10 cellular contexts compared by ENCODE assay signal in the genomic region with DNA sequence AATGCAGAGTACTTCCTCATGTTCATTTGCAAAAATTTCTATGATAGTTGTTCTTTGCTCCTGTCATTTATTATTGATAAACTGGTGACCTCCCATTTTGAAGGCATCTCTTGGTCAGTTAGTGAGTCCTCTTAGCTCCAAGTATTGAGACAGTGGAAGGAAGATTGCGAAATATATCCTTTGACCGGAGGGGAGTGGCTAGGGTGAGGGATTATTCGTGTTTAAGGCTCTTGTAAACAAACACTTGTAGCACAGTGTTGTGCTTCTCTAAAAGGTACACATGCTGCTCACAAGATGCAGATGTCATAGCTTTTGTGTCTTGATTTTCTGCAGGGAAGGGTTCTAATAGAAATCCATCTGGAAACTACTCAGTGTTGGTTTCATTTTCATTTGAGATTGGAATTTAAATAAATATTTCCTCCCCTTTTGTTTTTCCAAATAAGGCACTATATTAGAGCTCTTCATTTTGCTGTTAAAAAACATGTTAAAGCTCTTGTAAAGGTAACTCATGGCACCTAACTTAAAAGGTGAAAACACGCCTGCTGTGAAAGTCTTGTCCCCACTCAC. TPM values are rescaled to one million over a fixed set of nuclear protein-coding genes. Genes with fewer than 3 reads are reported as not detected.
DNase-seq lines count a peak whose midpoint lies in the region; ATAC-seq and TF ChIP-seq lines count a peak whose summit lies in the region.
"Had no signal": no experiment of that assay in that cellular context is flagged by ENCODE, and none has a peak within 500 bp of the region (broad histone marks: within the 10 kb centered on the region; RNA-seq: fewer than 3 reads in every experiment).

No MANE protein-coding gene starts in this region.

- H3K27me3 Mint-ChIP-seq in CD4-positive, alpha-beta memory T cell: no peaks in the 10 kb centered on the region

- H3K4me3 ChIP-seq in HFF-Myc (replicated peaks; ENCODE audit: low read depth, low read length): 0 out of 2 replicates have a peak overlapping the region, but pooled peaks have one; percentile 0
- H3K4me3 ChIP-seq in skeletal muscle cell (ENCODE audit: low read depth, low read length): peak overlapping the region; percentile 26
- no peak overlapping the region for H3K4me3 ChIP-seq in CD4-positive, alpha-beta memory T cell (ENCODE audit: low read length in 2 of 2)

- no peaks in the 10 kb centered on the region for H3K27me3 ChIP-seq in CD4-positive, alpha-beta memory T cell (ENCODE audit: insufficient read depth, low read length)

- no peaks in the 10 kb centered on the region for H3K9me3 ChIP-seq in CD4-positive, alpha-beta memory T cell (ENCODE audit: control insufficient read depth in 1 of 2, low read length in 2 of 2)

- POLR2A ChIA-PET in CD4-positive, alpha-beta memory T cell (lab: Charles Lee; ENCODE audit: partially characterized antibody): interaction anchor here (0.6 kb wide), 1 partner anchor 12 kb away, joined by 4 read pairs; no protein-coding TSS in a partner anchor

- H3K27ac Mint-ChIP-seq in CD4-positive, alpha-beta memory T cell: peak overlapping the region in 2 of 7 donors; percentile 1 to 7

- DNase-seq in HFF-Myc (ENCODE audit: extremely low read depth, low read depth) (no peak), fibroblast of the conjunctiva (ENCODE audit: low read depth) (peak; percentile 51), skeletal muscle cell (ENCODE audit: low read depth) (no peak), NCI-H1105 (lab: John Stamatoyannopoulos, UW) (no peak), NCI-H146 (lab: John Stamatoyannopoulos, UW) (no peak), cerebellar cortex (ENCODE audit: low spot score) (no peak)
- DNase-seq in CD4-positive, alpha-beta memory T cell: no peak
- DNase-seq: activated gamma-delta T cell, NCI-H1436 treated with DMSO at 0.1 percent for 48 hours had no signal

- no peak overlapping the region for H3K27ac ChIP-seq in CD4-positive, alpha-beta memory T cell (ENCODE audit: low read depth, low read length)

- intact Hi-C loops in CD4-positive, alpha-beta memory T cell (cut with micrococcal nuclease): no loop called here

- no peaks in the 10 kb centered on the region for H3K36me3 ChIP-seq in CD4-positive, alpha-beta memory T cell (ENCODE audit: insufficient read depth, low read length)

- ATAC-seq in SK-N-SH treated with all-trans-retinoic acid at 6 μM for 48 hours: peak; percentile 73

- H3K4me3 Mint-ChIP-seq in CD4-positive, alpha-beta memory T cell: no peak overlapping the region

- H3K36me3 Mint-ChIP-seq in CD4-positive, alpha-beta memory T cell: peaks cover 7 to 17% of the 10 kb centered on the region in 2 donors

- H3K9me3 Mint-ChIP-seq in CD4-positive, alpha-beta memory T cell: no peaks in the 10 kb centered on the region

- no peaks in the 10 kb centered on the region for H3K4me1 ChIP-seq in CD4-positive, alpha-beta memory T cell (ENCODE audit: insufficient read depth, low read length)

- no peak for TF ChIP-seq CTCF in HFF-Myc (IDR thresholded peaks at IDR 0.05; ENCODE audit: low read depth, low read length, missing control alignments)

- H3K4me1 Mint-ChIP-seq in CD4-positive, alpha-beta memory T cell: peaks cover 9 to 35% (median 25%) of the 10 kb centered on the region in 4 donors

- CTCF ChIA-PET in CD4-positive, alpha-beta memory T cell (lab: Charles Lee; ENCODE audit: partially characterized antibody): no interaction called here

TF ChIP-seq in SK-N-SH treated with all-trans-retinoic acid at 6 μM for 48 hours, 23 proteins besides CTCF, POLR2A, EP300 and RAD21:
- TF ChIP-seq ARNTL (CRISPR knock-in tag; IDR thresholded peaks at IDR 0.05; ENCODE audit: borderline replicate concordance, low read depth) (no peak), TOX (CRISPR knock-in tag; IDR thresholded peaks at IDR 0.05; ENCODE audit: borderline replicate concordance) (no peak), PPARA (CRISPR knock-in tag; IDR thresholded peaks at IDR 0.05; ENCODE audit: borderline replicate concordance) (no peak), ISL1 (CRISPR knock-in tag; IDR thresholded peaks at IDR 0.05) (no peak), TCF4 (CRISPR knock-in tag; IDR thresholded peaks at IDR 0.05; ENCODE audit: borderline replicate concordance) (no peak), BACH2 (CRISPR knock-in tag; IDR thresholded peaks at IDR 0.05; ENCODE audit: borderline replicate concordance) (no peak), OSR1 (CRISPR knock-in tag; IDR thresholded peaks at IDR 0.05) (no peak), RARB (CRISPR knock-in tag; IDR thresholded peaks at IDR 0.05) (no peak)
- TF ChIP-seq, protein P1, sequence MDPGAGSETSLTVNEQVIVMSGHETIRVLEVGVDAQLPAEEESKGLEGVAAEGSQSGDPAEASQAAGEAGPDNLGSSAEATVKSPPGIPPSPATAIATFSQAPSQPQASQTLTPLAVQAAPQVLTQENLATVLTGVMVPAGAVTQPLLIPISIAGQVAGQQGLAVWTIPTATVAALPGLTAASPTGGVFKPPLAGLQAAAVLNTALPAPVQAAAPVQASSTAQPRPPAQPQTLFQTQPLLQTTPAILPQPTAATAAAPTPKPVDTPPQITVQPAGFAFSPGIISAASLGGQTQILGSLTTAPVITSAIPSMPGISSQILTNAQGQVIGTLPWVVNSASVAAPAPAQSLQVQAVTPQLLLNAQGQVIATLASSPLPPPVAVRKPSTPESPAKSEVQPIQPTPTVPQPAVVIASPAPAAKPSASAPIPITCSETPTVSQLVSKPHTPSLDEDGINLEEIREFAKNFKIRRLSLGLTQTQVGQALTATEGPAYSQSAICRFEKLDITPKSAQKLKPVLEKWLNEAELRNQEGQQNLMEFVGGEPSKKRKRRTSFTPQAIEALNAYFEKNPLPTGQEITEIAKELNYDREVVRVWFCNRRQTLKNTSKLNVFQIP (CRISPR knock-in tag; IDR thresholded peaks at IDR 0.05; ENCODE audit: borderline replicate concordance, low read depth): no peak
- TF ChIP-seq, protein P2, sequence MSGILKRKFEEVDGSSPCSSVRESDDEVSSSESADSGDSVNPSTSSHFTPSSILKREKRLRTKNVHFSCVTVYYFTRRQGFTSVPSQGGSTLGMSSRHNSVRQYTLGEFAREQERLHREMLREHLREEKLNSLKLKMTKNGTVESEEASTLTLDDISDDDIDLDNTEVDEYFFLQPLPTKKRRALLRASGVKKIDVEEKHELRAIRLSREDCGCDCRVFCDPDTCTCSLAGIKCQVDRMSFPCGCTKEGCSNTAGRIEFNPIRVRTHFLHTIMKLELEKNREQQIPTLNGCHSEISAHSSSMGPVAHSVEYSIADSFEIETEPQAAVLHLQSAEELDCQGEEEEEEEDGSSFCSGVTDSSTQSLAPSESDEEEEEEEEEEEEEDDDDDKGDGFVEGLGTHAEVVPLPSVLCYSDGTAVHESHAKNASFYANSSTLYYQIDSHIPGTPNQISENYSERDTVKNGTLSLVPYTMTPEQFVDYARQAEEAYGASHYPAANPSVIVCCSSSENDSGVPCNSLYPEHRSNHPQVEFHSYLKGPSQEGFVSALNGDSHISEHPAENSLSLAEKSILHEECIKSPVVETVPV (CRISPR knock-in tag; IDR thresholded peaks at IDR 0.05): no peak
- TF ChIP-seq, protein P3, sequence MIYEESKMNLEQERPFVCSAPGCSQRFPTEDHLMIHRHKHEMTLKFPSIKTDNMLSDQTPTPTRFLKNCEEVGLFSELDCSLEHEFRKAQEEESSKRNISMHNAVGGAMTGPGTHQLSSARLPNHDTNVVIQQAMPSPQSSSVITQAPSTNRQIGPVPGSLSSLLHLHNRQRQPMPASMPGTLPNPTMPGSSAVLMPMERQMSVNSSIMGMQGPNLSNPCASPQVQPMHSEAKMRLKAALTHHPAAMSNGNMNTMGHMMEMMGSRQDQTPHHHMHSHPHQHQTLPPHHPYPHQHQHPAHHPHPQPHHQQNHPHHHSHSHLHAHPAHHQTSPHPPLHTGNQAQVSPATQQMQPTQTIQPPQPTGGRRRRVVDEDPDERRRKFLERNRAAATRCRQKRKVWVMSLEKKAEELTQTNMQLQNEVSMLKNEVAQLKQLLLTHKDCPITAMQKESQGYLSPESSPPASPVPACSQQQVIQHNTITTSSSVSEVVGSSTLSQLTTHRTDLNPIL (CRISPR knock-in tag; IDR thresholded peaks at IDR 0.05; ENCODE audit: low read depth): no peak

RNA-seq across cellular contexts. Expression of a gene that starts 21.8 kb away (rescaled TPM):
- total RNA-seq in CD4-positive, alpha-beta memory T cell: 10 to 100 TPM; 17.8 to 19.8 TPM
- 10 to 100 TPM in 1 of 2 donors, 1 to 10 TPM in 1; 9.4 to 20.2 TPM for polyA plus RNA-seq in CD4-positive, alpha-beta memory T cell

Comparison
In these comparisons a context has a peak if more than half of its experiments do, and no peak if none do; other contexts are left out.
1. H3K4me3 ChIP-seq: peak in HFF-Myc (single experiment) and skeletal muscle cell (single experiment); none in CD4-positive, alpha-beta memory T cell (0 of 2).